10 cellular contexts compared by ENCODE assay signal in genomic region chr3:52983828-52984227, GRCh38.
DNase-seq lines count a peak whose midpoint lies in the region; ATAC-seq and TF ChIP-seq lines count a peak whose summit lies in the region.
"Had no signal": no experiment of that assay in that cellular context is flagged by ENCODE, and none has a peak within 500 bp of the region (broad histone marks: within the 10 kb centered on the region; RNA-seq: fewer than 3 reads in every experiment).

No MANE protein-coding gene starts in this region.

- peak overlapping the region; percentile 26 for H3K27ac ChIP-seq in left ventricle myocardium inferior (replicated peaks)
- H3K27ac ChIP-seq: thoracic aorta had no signal

- peaks cover 50% of the 10 kb centered on the region for H3K4me1 Mint-ChIP-seq in activated naive CD8-positive, alpha-beta T cell (ENCODE audit: low read depth)

- DNase-seq in left ventricle myocardium inferior: no peak
- no peak for DNase-seq in left cardiac atrium
- no peak for DNase-seq in posterior vena cava (ENCODE audit: low spot score)
- no peak for DNase-seq in AG20443 (ENCODE audit: low spot score)
- no peak for DNase-seq in NCI-H510A treated with DMSO at 0.1 percent for 48 hours (lab: John Stamatoyannopoulos, UW)
- no peak for DNase-seq in NCI-H146 treated with DMSO at 0.1 percent for 48 hours (lab: John Stamatoyannopoulos, UW; ENCODE audit: unreplicated experiment)
- DNase-seq: sigmoid colon had no signal

- H3K27ac Mint-ChIP-seq in activated naive CD8-positive, alpha-beta T cell: peak overlapping the region; percentile 97

- H3K27me3 ChIP-seq in left ventricle myocardium inferior (ENCODE audit: low read depth): no peaks in the 10 kb centered on the region
- H3K27me3 ChIP-seq: sigmoid colon had no signal

- H3K27me3 Mint-ChIP-seq in activated naive CD8-positive, alpha-beta T cell: no peaks in the 10 kb centered on the region

- H3K4me3 Mint-ChIP-seq in activated naive CD8-positive, alpha-beta T cell: peak overlapping the region; percentile 82

- peaks cover 3% of the 10 kb centered on the region for H3K36me3 Mint-ChIP-seq in activated naive CD8-positive, alpha-beta T cell

- H3K4me1 ChIP-seq in left ventricle myocardium inferior: no peaks in the 10 kb centered on the region
- H3K4me1 ChIP-seq: sigmoid colon had no signal

- peaks cover 3% of the 10 kb centered on the region for H3K9me3 Mint-ChIP-seq in activated naive CD8-positive, alpha-beta T cell (ENCODE audit: low read depth)

- intact Hi-C loops in left ventricle myocardium inferior (cut with micrococcal nuclease): no loop called here
- intact Hi-C loops in left cardiac atrium (cut with DNase I): no loop called here
- intact Hi-C loops in posterior vena cava (cut with DNase I): no loop called here

- H3K36me3 ChIP-seq in left ventricle myocardium inferior: no peaks in the 10 kb centered on the region
- H3K36me3 ChIP-seq: sigmoid colon, thoracic aorta had no signal

- no peak overlapping the region for H3K4me3 ChIP-seq in left ventricle myocardium inferior
- H3K4me3 ChIP-seq: sigmoid colon, thoracic aorta had no signal

- TF ChIP-seq CTCF in left ventricle myocardium inferior (IDR thresholded peaks at IDR 0.05; ENCODE audit: borderline replicate concordance): no peak

- ATAC-seq in left cardiac atrium (no peak), HG03108 (IDR thresholded peaks at IDR 0.05; ENCODE audit: unreplicated experiment) (peak; percentile 5)

- no peaks in the 10 kb centered on the region for H3K9me3 ChIP-seq in left ventricle myocardium inferior (replicated peaks)
- H3K9me3 ChIP-seq: sigmoid colon, thoracic aorta had no signal
